37 cellular contexts compared by ENCODE assay signal in the genomic region with DNA sequence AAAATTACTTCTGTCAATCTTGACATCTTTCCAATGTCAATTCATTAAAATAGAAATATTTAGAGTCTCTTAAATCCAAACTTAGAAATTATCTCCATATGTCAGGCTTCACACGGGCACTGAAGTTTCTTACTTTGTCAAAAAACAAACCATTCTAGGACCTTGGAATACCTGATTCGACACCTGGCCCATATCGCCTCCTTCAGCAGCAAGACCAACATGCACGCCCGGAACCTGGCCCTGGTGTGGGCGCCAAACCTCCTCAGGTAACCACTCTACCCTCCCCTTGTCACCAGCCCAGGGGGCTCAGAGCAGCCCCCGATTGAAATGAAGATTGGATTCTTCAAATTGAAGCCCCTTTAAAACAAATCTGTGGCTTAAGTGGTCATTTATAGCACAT.
"Had no signal": no experiment of that assay in that cellular context is flagged by ENCODE, and none has a peak within 500 bp of the region (broad histone marks: within the 10 kb centered on the region; RNA-seq: fewer than 3 reads in every experiment).

No MANE protein-coding gene starts in this region.

- H3K9me3 ChIP-seq: adrenal gland had no signal

- H3K27ac ChIP-seq: adrenal gland, cardiac muscle cell, VCaP had no signal

- H3K36me3 Mint-ChIP-seq: activated naive CD4-positive, alpha-beta T cell treated with anti-CD3 and anti-CD28 coated beads, Interleukin-2, amount 50 U/mL, for 72 hours; brain had no signal

- H3K4me1 ChIP-seq: adrenal gland had no signal

- H3K4me3 ChIP-seq: adrenal gland, cardiac muscle cell had no signal

- DNase-seq: activated B cell treated with CpG ODN at 0.5 μM for 24 hours; activated CD4-positive, alpha-beta memory T cell treated with anti-CD3 and anti-CD28 coated beads for 36 hours; activated CD4-positive, alpha-beta T cell treated with anti-CD3 and anti-CD28 coated beads for 4 hours; activated CD4-positive, alpha-beta T cell treated with anti-CD3 and anti-CD28 coated beads, Interleukin-2, amount 10 ng/mL, durations not matched to agents 24 days and 14 days; activated CD4-positive, alpha-beta T cell treated with anti-CD3 and anti-CD28 coated beads, Interleukin-2, amount 50 U/mL, for 1 hour; activated CD4-positive, alpha-beta T cell treated with anti-CD3 and anti-CD28 coated beads, Interleukin-2, amount 50 U/mL, for 4 hours; activated CD4-positive, CD25-positive, alpha-beta regulatory T cell treated with anti-CD3 and anti-CD28 coated beads, Interleukin-2, amount 50 U/mL, for 72 hours; activated CD8-positive, alpha-beta memory T cell treated with anti-CD3 and anti-CD28 coated beads, Interleukin-2, amount 50 U/mL, for 4 hours; activated CD8-positive, alpha-beta T cell treated with anti-CD3 and anti-CD28 coated beads for 36 hours; activated effector memory CD4-positive, alpha-beta T cell treated with anti-CD3 and anti-CD28 coated beads, Interleukin-2, amount 50 U/mL, for 16 hours; activated gamma-delta T cell treated with Interleukin-2 at 50 U/mL for 16 hours; activated naive CD4-positive, alpha-beta T cell; activated naive CD4-positive, alpha-beta T cell treated with anti-CD3 and anti-CD28 coated beads for 36 hours; activated naive CD4-positive, alpha-beta T cell treated with anti-CD3 and anti-CD28 coated beads, Interleukin-2, amount 50 U/mL, for 16 hours; activated naive CD8-positive, alpha-beta T cell treated with anti-CD3 and anti-CD28 coated beads for 36 hours; activated T-cell treated with anti-CD3 and anti-CD28 coated beads for 4 hours; activated T-cell treated with anti-CD3 and anti-CD28 coated beads, Interleukin-2, amount 50 U/mL, for 1 hour; activated T-cell treated with anti-CD3 and anti-CD28 coated beads, Interleukin-2, amount 50 U/mL, for 4 hours; activated T-cell treated with anti-CD3 and anti-CD28 coated beads, Interleukin-2, amount 50 U/mL, for 72 hours; adrenal gland; amniotic stem cell; aorta; caudate nucleus; cerebellar nuclear complex; T-helper 2 cell; T-helper 9 cell had no signal

- H3K27me3 ChIP-seq: adrenal gland, cardiac muscle cell had no signal

- FAIRE-seq: astrocyte, bronchial epithelial cell, TTC549 had no signal

- H3K27ac Mint-ChIP-seq: activated B cell treated with CpG ODN at 0.5 μM for 24 hours; activated CD4-positive, alpha-beta memory T cell treated with anti-CD3 and anti-CD28 coated beads for 36 hours; activated CD4-positive, alpha-beta T cell treated with anti-CD3 and anti-CD28 coated beads, Interleukin-2, amount 10 ng/mL, durations not matched to agents 24 days and 14 days; activated CD8-positive, alpha-beta T cell treated with anti-CD3 and anti-CD28 coated beads for 36 hours; activated naive CD4-positive, alpha-beta T cell treated with anti-CD3 and anti-CD28 coated beads for 36 hours; activated naive CD4-positive, alpha-beta T cell treated with anti-CD3 and anti-CD28 coated beads, Interleukin-2, amount 50 U/mL, for 72 hours; activated naive CD8-positive, alpha-beta T cell treated with anti-CD3 and anti-CD28 coated beads for 36 hours; activated T-cell treated with anti-CD3 and anti-CD28 coated beads, Interleukin-2, amount 50 U/mL, for 72 hours; activated T-helper 1 cell treated with anti-CD3 and anti-CD28 coated beads, Interleukin-12 subunit alpha, Interleukin-12 subunit beta, Interleukin-2, Interleukin-4 antibody, amounts not matched to agents 30 ng/mL and 10 ng/mL and 1 ng/mL, durations not matched to agents 14 hours and 24 hours and 36 hours; activated T-helper 17 cell treated with anti-CD3 and anti-CD28 coated beads, Interleukin-2, amount 50 U/mL, for 72 hours; brain; T-helper 2 cell treated with Interferon-gamma antibody and Interleukin-4, amounts not matched to agents 5 μg/mL and 100 μg/mL, for 36 hours had no signal

- H3K4me3 Mint-ChIP-seq: activated B cell treated with CpG ODN at 0.5 μM for 24 hours; activated CD4-positive, alpha-beta memory T cell treated with anti-CD3 and anti-CD28 coated beads for 36 hours; activated CD4-positive, alpha-beta T cell treated with anti-CD3 and anti-CD28 coated beads, Interleukin-2, amount 10 ng/mL, durations not matched to agents 24 days and 14 days; activated CD8-positive, alpha-beta T cell treated with anti-CD3 and anti-CD28 coated beads for 36 hours; activated naive CD4-positive, alpha-beta T cell treated with anti-CD3 and anti-CD28 coated beads for 36 hours; activated naive CD8-positive, alpha-beta T cell treated with anti-CD3 and anti-CD28 coated beads for 36 hours; activated T-cell treated with anti-CD3 and anti-CD28 coated beads, Interleukin-2, amount 50 U/mL, for 4 hours; activated T-cell treated with anti-CD3 and anti-CD28 coated beads, Interleukin-2, amount 50 U/mL, for 72 hours; activated T-helper 1 cell treated with anti-CD3 and anti-CD28 coated beads, Interleukin-12 subunit alpha, Interleukin-12 subunit beta, Interleukin-2, Interleukin-4 antibody, amounts not matched to agents 30 ng/mL and 10 ng/mL and 1 ng/mL, durations not matched to agents 14 hours and 24 hours and 36 hours; activated T-helper 17 cell treated with anti-CD3 and anti-CD28 coated beads, Interleukin-2, amount 50 U/mL, for 72 hours; brain; central memory CD8-positive, alpha-beta T cell; T-helper 2 cell treated with Interferon-gamma antibody and Interleukin-4, amounts not matched to agents 5 μg/mL and 100 μg/mL, for 36 hours had no signal

- ATAC-seq: activated CD8-positive, alpha-beta T cell treated with anti-CD3 and anti-CD28 coated beads for 36 hours; activated naive CD4-positive, alpha-beta T cell treated with anti-CD3 and anti-CD28 coated beads, Interleukin-2, amount 50 U/mL, for 72 hours; activated T-cell treated with anti-CD3 and anti-CD28 coated beads, Interleukin-2, amount 50 U/mL, for 4 hours; activated T-cell treated with anti-CD3 and anti-CD28 coated beads, Interleukin-2, amount 50 U/mL, for 72 hours; activated T-helper 17 cell treated with anti-CD3 and anti-CD28 coated beads, Interleukin-2, amount 50 U/mL, for 72 hours had no signal

- H3K27me3 Mint-ChIP-seq: activated B cell treated with CpG ODN at 0.5 μM for 24 hours; activated CD4-positive, alpha-beta memory T cell treated with anti-CD3 and anti-CD28 coated beads for 36 hours; activated CD4-positive, alpha-beta T cell treated with anti-CD3 and anti-CD28 coated beads, Interleukin-2, amount 10 ng/mL, durations not matched to agents 24 days and 14 days; activated CD8-positive, alpha-beta T cell treated with anti-CD3 and anti-CD28 coated beads for 36 hours; activated naive CD8-positive, alpha-beta T cell treated with anti-CD3 and anti-CD28 coated beads for 36 hours; activated T-helper 17 cell treated with anti-CD3 and anti-CD28 coated beads, Interleukin-2, amount 50 U/mL, for 72 hours; central memory CD8-positive, alpha-beta T cell had no signal

- H3K4me1 Mint-ChIP-seq: activated CD4-positive, alpha-beta T cell treated with anti-CD3 and anti-CD28 coated beads, Interleukin-2, amount 10 ng/mL, durations not matched to agents 24 days and 14 days; activated naive CD8-positive, alpha-beta T cell treated with anti-CD3 and anti-CD28 coated beads for 36 hours; activated T-helper 17 cell treated with anti-CD3 and anti-CD28 coated beads, Interleukin-2, amount 50 U/mL, for 72 hours; brain; central memory CD8-positive, alpha-beta T cell had no signal
